ENCODE assay signal across 8 cellular contexts in genomic region chr11:33893711-33894401, GRCh38. TPM values are rescaled to one million over a fixed set of nuclear protein-coding genes. Genes with fewer than 3 reads are reported as not detected.
DNase-seq lines count a peak whose midpoint lies in the region; ATAC-seq lines count a peak whose summit lies in the region.

No MANE protein-coding gene starts in this region.

- H3K4me3 Mint-ChIP-seq in immature natural killer cell = peak overlapping the region; percentile 75 to 87 (median 86)
- peak overlapping the region; percentile 85 to 93 for H3K4me3 Mint-ChIP-seq in stimulated activated naive B cell treated with anti-CD40 and anti-IgM and Interleukin-4, amounts not matched to agents 10 μg/mL and 1 μg/mL and 100 μg/mL, for 72 hours

- DNase-seq in CD1c-positive myeloid dendritic cell (ENCODE audit: extremely low spot score) = peak; percentile 91
- DNase-seq in Jurkat, Clone E6-1 (ENCODE audit: low read depth, low spot score) = peak; percentile 91
- DNase-seq in activated CD8-positive, alpha-beta memory T cell treated with anti-CD3 and anti-CD28 coated beads for 4 hours (ENCODE audit: low read depth in 2 of 2) = peak; percentile 47 to 66
- DNase-seq in immature natural killer cell = peak; percentile 80 to 84 (median 82)
- DNase-seq in stimulated activated naive B cell treated with anti-CD40 and anti-IgM and Interleukin-4, amounts not matched to agents 10 μg/mL and 1 μg/mL and 100 μg/mL, for 72 hours = peak; percentile 70
- no peak for DNase-seq in NCI-H2081 (lab: John Stamatoyannopoulos, UW)
- no peak for DNase-seq in SW 1271 (lab: John Stamatoyannopoulos, UW)

- H3K4me3 ChIP-seq in Jurkat, Clone E6-1 (ENCODE audit: low read length) = no peak overlapping the region; the same call in 1 of the 2 replicates

- peaks cover 0 to 6% (median 0%) of the 10 kb centered on the region in 6 donors for H3K9me3 Mint-ChIP-seq in immature natural killer cell
- peaks cover 0 to 2% of the 10 kb centered on the region in 2 donors for H3K9me3 Mint-ChIP-seq in stimulated activated naive B cell treated with anti-CD40 and anti-IgM and Interleukin-4, amounts not matched to agents 10 μg/mL and 1 μg/mL and 100 μg/mL, for 72 hours

- peaks cover 24 to 36% (median 32%) of the 10 kb centered on the region in 3 donors for H3K27me3 Mint-ChIP-seq in immature natural killer cell (ENCODE audit: low read depth in 3 of 3)
- H3K27me3 Mint-ChIP-seq in stimulated activated naive B cell treated with anti-CD40 and anti-IgM and Interleukin-4, amounts not matched to agents 10 μg/mL and 1 μg/mL and 100 μg/mL, for 72 hours = no peaks in the 10 kb centered on the region

- H3K4me1 Mint-ChIP-seq in immature natural killer cell = peaks cover 37 to 64% of the 10 kb centered on the region in 2 donors
- H3K4me1 Mint-ChIP-seq in stimulated activated naive B cell treated with anti-CD40 and anti-IgM and Interleukin-4, amounts not matched to agents 10 μg/mL and 1 μg/mL and 100 μg/mL, for 72 hours = peaks cover 46 to 67% of the 10 kb centered on the region in 2 donors

- H3K36me3 Mint-ChIP-seq in immature natural killer cell = peaks cover 0 to 3% (median 0%) of the 10 kb centered on the region in 3 donors
- H3K36me3 Mint-ChIP-seq in stimulated activated naive B cell treated with anti-CD40 and anti-IgM and Interleukin-4, amounts not matched to agents 10 μg/mL and 1 μg/mL and 100 μg/mL, for 72 hours = peaks cover 0 to under 1% of the 10 kb centered on the region in 2 donors

- H3K27ac Mint-ChIP-seq in immature natural killer cell = peak overlapping the region; percentile 57 to 92 (median 70)
- H3K27ac Mint-ChIP-seq in stimulated activated naive B cell treated with anti-CD40 and anti-IgM and Interleukin-4, amounts not matched to agents 10 μg/mL and 1 μg/mL and 100 μg/mL, for 72 hours = peak overlapping the region; percentile 97

- ATAC-seq in GM19468 (IDR thresholded peaks at IDR 0.05; ENCODE audit: extremely low read depth, unreplicated experiment) = peak; percentile 77
- peak; percentile 89 to 90 for ATAC-seq in stimulated activated naive B cell treated with anti-CD40 and anti-IgM and Interleukin-4, amounts not matched to agents 10 μg/mL and 1 μg/mL and 100 μg/mL, for 72 hours (replicated peaks)

RNA-seq across cellular contexts. Expression of gene LMO2, which starts 2.0 kb away (rescaled TPM):
- polyA plus RNA-seq in Jurkat, Clone E6-1 (2012; ENCODE audit: insufficient read depth, insufficient read length) = not detected
- 1 to 10 TPM in 2 of 3 donors, under 1 TPM in 1; 0.31 to 2.8 (median 1.9) TPM for polyA plus RNA-seq in immature natural killer cell

Comparison
In these comparisons a context has a peak if more than half of its experiments do, and no peak if none do; other contexts are left out.
1. DNase-seq: peak in CD1c-positive myeloid dendritic cell (single experiment), Jurkat, Clone E6-1 (single experiment), activated CD8-positive, alpha-beta memory T cell treated with anti-CD3 and anti-CD28 coated beads for 4 hours (2 of 2), immature natural killer cell (3 of 3) and stimulated activated naive B cell treated with anti-CD40 and anti-IgM and Interleukin-4, amounts not matched to agents 10 μg/mL and 1 μg/mL and 100 μg/mL, for 72 hours (single experiment); none in NCI-H2081 (0 of 2) and SW 1271 (0 of 2).